In the genomic region with DNA sequence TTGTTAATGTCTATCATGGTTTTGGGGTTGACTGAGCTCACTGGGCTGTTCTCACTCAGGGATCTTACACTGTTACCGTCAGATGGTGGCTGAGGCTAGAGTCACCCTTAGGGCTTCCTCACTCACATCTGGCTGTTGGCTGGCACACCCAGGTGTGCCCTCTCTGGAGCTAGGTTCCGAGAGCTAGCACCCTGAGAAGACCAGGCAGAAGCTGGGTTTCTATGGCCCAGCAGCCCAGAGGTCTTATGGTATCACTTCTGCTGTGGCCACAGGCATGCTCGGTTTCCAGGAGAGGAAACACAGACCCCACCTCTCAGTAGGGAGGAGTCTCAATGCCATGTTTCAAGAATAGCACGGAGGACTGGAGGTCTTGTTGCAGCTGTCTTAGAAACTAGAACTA, we compare ENCODE assay signal across 18 cellular contexts. TPM values are rescaled to one million over a fixed set of nuclear protein-coding genes. Genes with fewer than 3 reads are reported as not detected.
A peak's percentile ranks its signal among the peaks of the same experiment; 100 is the strongest.
DNase-seq lines count a peak whose midpoint lies in the region; ATAC-seq, FAIRE-seq and TF ChIP-seq lines count a peak whose summit lies in the region.
"Had no signal": no experiment of that assay in that cellular context is flagged by ENCODE, and none has a peak within 500 bp of the region (broad histone marks: within the 10 kb centered on the region; RNA-seq: fewer than 3 reads in every experiment).

No MANE protein-coding gene starts in this region.

- peak overlapping the region; percentile 26; the same call in 1 of the 2 replicates for H3K9ac ChIP-seq in MM.1S (ENCODE audit: low read length)
- H3K9ac ChIP-seq in K562 (ENCODE audit: insufficient read depth in 1 of 2, low read depth in 2 of 2, low read length in 2 of 2) = peak overlapping the region in 1 of 2 experiments; percentile 73; a peak in 1 of 4 replicates
- H3K9ac ChIP-seq: neural progenitor cell had no signal

- peaks cover 5 to 12% of the 10 kb centered on the region in 2 donors for H3K4me1 Mint-ChIP-seq in stimulated activated naive B cell treated with anti-CD40 and anti-IgM and Interleukin-4, amounts not matched to agents 10 μg/mL and 1 μg/mL and 100 μg/mL, for 72 hours

- intact Hi-C loops in K562 (cut with micrococcal nuclease) = no loop called here

- POLR2A ChIA-PET in K562 (lab: Yijun Ruan, JAX) = interaction anchor here (1.0 kb wide), 1 partner anchor 11 kb away, joined by 4 read pairs; no protein-coding TSS in a partner anchor

- DNase-seq in activated effector memory CD4-positive, alpha-beta T cell treated with anti-CD3 and anti-CD28 coated beads, Interleukin-2, amount 50 U/mL, for 16 hours = peak; percentile 14
- DNase-seq in activated effector memory CD4-positive, alpha-beta T cell treated with Interleukin-2 at 50 U/mL for 16 hours = no peak
- peak; percentile 98 for DNase-seq in MM.1S
- no peak for DNase-seq in K562 (ENCODE audit: extremely low read depth in 1 of 4, low spot score in 3 of 4)
- no peak for DNase-seq in stimulated activated naive B cell treated with anti-CD40 and anti-IgM and Interleukin-4, amounts not matched to agents 10 μg/mL and 1 μg/mL and 100 μg/mL, for 72 hours
- DNase-seq in stimulated activated CD4-positive, alpha-beta T cell treated with anti-CD3 and anti-CD28 coated beads, Interleukin-1b, Interleukin-23, amount 100 ng/mL, for 48 hours = no peak
- DNase-seq in AG08396 (ENCODE audit: low spot score) = no peak
- DNase-seq: activated CD4-positive, alpha-beta T cell treated with anti-CD3 and anti-CD28 coated beads, Interleukin-2, amount 10 ng/mL, durations not matched to agents 24 days and 14 days; heart left ventricle; NCI-H1436 treated with DMSO at 0.1 percent for 48 hours; retina; stimulated activated CD4-positive, alpha-beta T cell treated with anti-CD3 and anti-CD28 coated beads, Interleukin-15, amount 100 ng/mL, for 24 hours had no signal

- H3F3A ChIP-seq in MM.1S (ENCODE audit: insufficient read depth, low read length) = peaks cover 24% of the 10 kb centered on the region

- H3K36me3 ChIP-seq in MM.1S (replicated peaks; ENCODE audit: insufficient read depth, low read length) (no peaks in the 10 kb centered on the region), K562 (ENCODE audit: control insufficient read depth, insufficient read depth, low read length) (no peaks in the 10 kb centered on the region)
- H3K36me3 ChIP-seq: breast epithelium, heart left ventricle, neural progenitor cell, SJCRH30 had no signal

- H3K27me3 Mint-ChIP-seq in stimulated activated naive B cell treated with anti-CD40 and anti-IgM and Interleukin-4, amounts not matched to agents 10 μg/mL and 1 μg/mL and 100 μg/mL, for 72 hours = peaks cover 0 to 5% of the 10 kb centered on the region in 2 donors

- no peak overlapping the region for H3K4me3 ChIP-seq in MM.1S (ENCODE audit: low read length)
- H3K4me3 ChIP-seq in K562 = no peak overlapping the region
- H3K4me3 ChIP-seq: A549, breast epithelium, heart left ventricle, neural progenitor cell, SJCRH30 had no signal

- TF ChIP-seq CTCF in MM.1S (IDR thresholded peaks at IDR 0.05; ENCODE audit: low read length) = no peak
- no peak for TF ChIP-seq CTCF in K562 (IDR thresholded peaks at IDR 0.05 in 2 of 3, conservative IDR thresholded peaks at IDR 0.05 in 1 of 3; ENCODE audit: insufficient read depth in 2 of 3, low read depth in 1 of 3, low read length in 3 of 3)

- no peak for TF ChIP-seq RAD21 in K562 (CRISPR knock-in tag; conservative IDR thresholded peaks at IDR 0.05 in 1 of 2, IDR thresholded peaks at IDR 0.05 in 1 of 2)

- no peak overlapping the region for H3K27ac Mint-ChIP-seq in stimulated activated naive B cell treated with anti-CD40 and anti-IgM and Interleukin-4, amounts not matched to agents 10 μg/mL and 1 μg/mL and 100 μg/mL, for 72 hours
- H3K27ac Mint-ChIP-seq: activated CD4-positive, alpha-beta T cell treated with anti-CD3 and anti-CD28 coated beads, Interleukin-2, amount 10 ng/mL, durations not matched to agents 24 days and 14 days; neural progenitor cell; T-helper 2 cell treated with Interferon-gamma antibody and Interleukin-4, amounts not matched to agents 5 μg/mL and 100 μg/mL, for 36 hours had no signal

- BruUV-seq in K562 (replicated peaks; lab: Mats Ljungman, UMichigan) = no TSS peak

- H3K4me3 Mint-ChIP-seq in stimulated activated naive B cell treated with anti-CD40 and anti-IgM and Interleukin-4, amounts not matched to agents 10 μg/mL and 1 μg/mL and 100 μg/mL, for 72 hours = peak overlapping the region in 1 of 2 donors; percentile 10
- H3K4me3 Mint-ChIP-seq: activated CD4-positive, alpha-beta T cell treated with anti-CD3 and anti-CD28 coated beads, Interleukin-2, amount 10 ng/mL, durations not matched to agents 24 days and 14 days; neural progenitor cell; T-helper 2 cell treated with Interferon-gamma antibody and Interleukin-4, amounts not matched to agents 5 μg/mL and 100 μg/mL, for 36 hours had no signal

- TF ChIP-seq POLR2A in K562 (conservative IDR thresholded peaks at IDR 0.05) = no peak

- H4K20me1 ChIP-seq in MM.1S (ENCODE audit: insufficient read depth, low read length) = no peaks in the 10 kb centered on the region
- H4K20me1 ChIP-seq in K562 (replicated peaks; ENCODE audit: control insufficient read depth, insufficient read depth, low read length) = no peaks in the 10 kb centered on the region

- H2AFZ ChIP-seq in MM.1S (ENCODE audit: low read length) = no peak overlapping the region
- peak overlapping the region; percentile 5; the same call in 1 of the 2 replicates for H2AFZ ChIP-seq in K562 (ENCODE audit: low read depth, low read length)
- H2AFZ ChIP-seq: neural progenitor cell had no signal

- WGBS in K562 (ENCODE audit: insufficient coverage, low coverage, missing lambda C conversion rate) = 19% methylated on average over 4 of the region's 4 CpGs

- FAIRE-seq in K562 (lab: Jason Lieb, UNC) = no peak
- FAIRE-seq: A549 had no signal

- H3K9me3 ChIP-seq in MM.1S (replicated peaks; ENCODE audit: insufficient read depth, low read length) (no peaks in the 10 kb centered on the region), K562 (replicated peaks; ENCODE audit: control insufficient read depth, insufficient read depth, low read depth, low read length) (no peaks in the 10 kb centered on the region)
- H3K9me3 ChIP-seq: A549, breast epithelium, SJCRH30 had no signal

- ATAC-seq in K562 = no peak; the same call in 2 of the 3 replicates
- ATAC-seq in stimulated activated naive B cell treated with anti-CD40 and anti-IgM and Interleukin-4, amounts not matched to agents 10 μg/mL and 1 μg/mL and 100 μg/mL, for 72 hours (replicated peaks) = peak; percentile 69 to 75
- no peak for ATAC-seq in GM21528 (IDR thresholded peaks at IDR 0.05; ENCODE audit: low FRiP score, unreplicated experiment)
- ATAC-seq: A549, heart left ventricle had no signal

- in situ Hi-C loops in K562 (cut with MboI) = no loop called here

- CTCF ChIA-PET in K562 (lab: Yijun Ruan, JAX; ENCODE audit: low intra/inter-chr PET ratio) = no interaction called here

- no peak for TF ChIP-seq EP300 in K562 (IDR thresholded peaks at IDR 0.05; ENCODE audit: low read length)

- peaks cover 2 to 4% of the 10 kb centered on the region in 2 donors for H3K36me3 Mint-ChIP-seq in stimulated activated naive B cell treated with anti-CD40 and anti-IgM and Interleukin-4, amounts not matched to agents 10 μg/mL and 1 μg/mL and 100 μg/mL, for 72 hours
- H3K36me3 Mint-ChIP-seq: neural progenitor cell had no signal

- H3K79me2 ChIP-seq in MM.1S (ENCODE audit: low read length) (no peaks in the 10 kb centered on the region), K562 (ENCODE audit: control insufficient read depth, insufficient read depth, low read length) (no peaks in the 10 kb centered on the region)

- H3K9me1 ChIP-seq in K562 (ENCODE audit: control insufficient read depth, insufficient read depth, low read length) = no peaks in the 10 kb centered on the region

- H3K4me1 ChIP-seq in MM.1S (ENCODE audit: low read length) (peaks cover 21% of the 10 kb centered on the region), K562 (replicated peaks in 1 of 2; ENCODE audit: control insufficient read depth in 2 of 2, insufficient read depth in 2 of 2, low read length in 2 of 2) (no peaks in the 10 kb centered on the region)
- H3K4me1 ChIP-seq: A549, breast epithelium, heart left ventricle had no signal

- peak overlapping the region; percentile 54; the same call in 1 of the 2 replicates for H3K4me2 ChIP-seq in MM.1S (ENCODE audit: low read depth, low read length)
- no peak overlapping the region for H3K4me2 ChIP-seq in K562 (ENCODE audit: insufficient read depth, low read length)
- H3K4me2 ChIP-seq: A549, neural progenitor cell had no signal

- H3K27me3 ChIP-seq in MM.1S (replicated peaks; ENCODE audit: insufficient read depth, low read length) = no peaks in the 10 kb centered on the region
- peaks cover 9 to 19% of the 10 kb centered on the region in 2 experiments for H3K27me3 ChIP-seq in K562 (ENCODE audit: control insufficient read depth in 2 of 2, insufficient read depth in 2 of 2, low read length in 2 of 2)
- H3K27me3 ChIP-seq: breast epithelium, heart left ventricle, neural progenitor cell, SJCRH30 had no signal

- no peaks in the 10 kb centered on the region for H3K9me2 ChIP-seq in MM.1S (replicated peaks; ENCODE audit: insufficient read depth, low read length)

- H3K27ac ChIP-seq in MM.1S (ENCODE audit: low read length) (peak overlapping the region; percentile 82), K562 (ENCODE audit: extremely low read depth, low read depth, low read length) (no peak overlapping the region)
- H3K27ac ChIP-seq: A549, breast epithelium, heart left ventricle, neural progenitor cell, SJCRH30 had no signal

- H3K9me3 Mint-ChIP-seq in stimulated activated naive B cell treated with anti-CD40 and anti-IgM and Interleukin-4, amounts not matched to agents 10 μg/mL and 1 μg/mL and 100 μg/mL, for 72 hours = peaks cover 3 to 4% of the 10 kb centered on the region in 2 donors
- H3K9me3 Mint-ChIP-seq: activated CD4-positive, alpha-beta T cell treated with anti-CD3 and anti-CD28 coated beads, Interleukin-2, amount 10 ng/mL, durations not matched to agents 24 days and 14 days had no signal

RNA-seq across cellular contexts. Expression of a gene that starts 20.7 kb away (rescaled TPM):
- 31.2 and 82.9 TPM in 2 replicates for total RNA-seq in K562 (2011; cell fraction: chromatin; rRNA removed; ENCODE audit: low replicate concordance)
- total RNA-seq in K562 (2011; cell fraction: nucleolus; rRNA removed) = 17.6 and 18.5 TPM in 2 replicates
- 35.7 and 51.7 TPM in 2 replicates for total RNA-seq in K562 (2011; cell fraction: nucleoplasm; rRNA removed)
- total RNA-seq in K562 (2014; rRNA removed) (8.9 and 12.3 TPM in 2 replicates), K562 (2014; rRNA removed; fragmentation: Illumina TruSeq; extraction: Trizol) (14.8 and 16.0 TPM in 2 replicates), K562 (2015; rRNA removed; fragmentation: Illumina TruSeq; extraction: Trizol) (11.1 and 13.2 TPM in 2 replicates), K562 (2021) (19.8 and 20.0 TPM in 2 replicates)
- polyA plus RNA-seq in K562 (2011; rRNA removed) (11.9 and 14.8 TPM in 2 replicates), K562 (2014; fragmentation: Illumina TruSeq; extraction: Trizol) (14.8 and 15.8 TPM in 2 replicates), K562 (2014; fragmentation: Nextera tagmentation; extraction: Ambion mirVana) (1 to 10 TPM; 2.8 to 3.1 TPM), K562 (2014; rRNA removed) (8.9 and 9.6 TPM in 2 replicates)
- polyA plus RNA-seq in K562 (2011; cell fraction: cytosol; rRNA removed) = 8.2 and 12.3 TPM in 2 replicates
- polyA plus RNA-seq in K562 (2011; cell fraction: nucleus; rRNA removed) = 10.1 and 10.2 TPM in 2 replicates
- polyA plus RNA-seq in K562 (2012) = 9.4 and 12.2 TPM in 2 replicates
- 25.2 and 29.9 TPM in 2 replicates for polyA minus RNA-seq in K562 (2011; rRNA and poly(A)+ RNA removed)
- polyA minus RNA-seq in K562 (2011; cell fraction: cytosol; rRNA and poly(A)+ RNA removed) = 14.1 and 16.4 TPM in 2 replicates
- polyA minus RNA-seq in K562 (2011; cell fraction: nucleus; rRNA and poly(A)+ RNA removed) = 9.7 and 22.9 TPM in 2 replicates

Comparison
In these comparisons a context has a peak if more than half of its experiments do, and no peak if none do; other contexts are left out.
1. DNase-seq: peak in activated effector memory CD4-positive, alpha-beta T cell treated with anti-CD3 and anti-CD28 coated beads, Interleukin-2, amount 50 U/mL, for 16 hours (single experiment) and MM.1S (single experiment); none in activated effector memory CD4-positive, alpha-beta T cell treated with Interleukin-2 at 50 U/mL for 16 hours (single experiment), K562 (0 of 4), stimulated activated naive B cell treated with anti-CD40 and anti-IgM and Interleukin-4, amounts not matched to agents 10 μg/mL and 1 μg/mL and 100 μg/mL, for 72 hours (single experiment), stimulated activated CD4-positive, alpha-beta T cell treated with anti-CD3 and anti-CD28 coated beads, Interleukin-1b, Interleukin-23, amount 100 ng/mL, for 48 hours (single experiment) and AG08396 (single experiment).
2. ATAC-seq: peak in stimulated activated naive B cell treated with anti-CD40 and anti-IgM and Interleukin-4, amounts not matched to agents 10 μg/mL and 1 μg/mL and 100 μg/mL, for 72 hours (2 of 2); none in K562 (single experiment) and GM21528 (single experiment).